In genomic region chr14:88354358-88354757, GRCh38 we compare ENCODE assay signal across 2 cellular contexts.
TF ChIP-seq lines count a peak whose summit lies in the region.

No MANE protein-coding gene starts in this region.

TF ChIP-seq in HepG2, 621 proteins besides CTCF, POLR2A, EP300 and RAD21:
- TF ChIP-seq HNF4G (IDR thresholded peaks at IDR 0.05; ENCODE audit: borderline replicate concordance, low read depth, low read length) (peak; percentile 13; the same call in 1 of the 2 replicates), HNF4G (CRISPR knock-in tag; IDR thresholded peaks at IDR 0.05; ENCODE audit: borderline replicate concordance, low read depth) (no peak), SRSF9 (IDR thresholded peaks at IDR 0.05; ENCODE audit: borderline replicate concordance, insufficient read depth, low read depth, low read length, poor library complexity, severe bottlenecking) (no peak), MTF1 (CRISPR knock-in tag; IDR thresholded peaks at IDR 0.05) (no peak), ONECUT2 (CRISPR knock-in tag; IDR thresholded peaks at IDR 0.05) (no peak), TOPORS (CRISPR knock-in tag; IDR thresholded peaks at IDR 0.05) (no peak), ZFP37 (CRISPR knock-in tag; IDR thresholded peaks at IDR 0.05; ENCODE audit: borderline replicate concordance) (no peak), TOE1 (CRISPR knock-in tag; IDR thresholded peaks at IDR 0.05) (no peak), POGZ (CRISPR knock-in tag; IDR thresholded peaks at IDR 0.05) (0 out of 2 replicates have a peak, but pooled peaks have one; percentile 20), ZNF343 (CRISPR knock-in tag; IDR thresholded peaks at IDR 0.05) (no peak), ZBTB34 (CRISPR knock-in tag; IDR thresholded peaks at IDR 0.05) (no peak), PAWR (CRISPR knock-in tag; IDR thresholded peaks at IDR 0.05; ENCODE audit: borderline replicate concordance) (no peak), ATF7-NPFF (CRISPR knock-in tag; IDR thresholded peaks at IDR 0.05; ENCODE audit: low read depth) (no peak), XBP1 (CRISPR knock-in tag; IDR thresholded peaks at IDR 0.05) (no peak), DPF2 (CRISPR knock-in tag; IDR thresholded peaks at IDR 0.05; ENCODE audit: borderline replicate concordance, low read depth) (no peak), HMG20A (CRISPR knock-in tag; IDR thresholded peaks at IDR 0.05; ENCODE audit: borderline replicate concordance) (no peak), ZSCAN5A (CRISPR knock-in tag; IDR thresholded peaks at IDR 0.05; ENCODE audit: borderline replicate concordance) (peak; percentile 91; the same call in 1 of the 2 replicates), ZNF335 (CRISPR knock-in tag; IDR thresholded peaks at IDR 0.05) (no peak), FOSL1 (CRISPR knock-in tag; IDR thresholded peaks at IDR 0.05; ENCODE audit: borderline replicate concordance) (no peak), FOXP1 (IDR thresholded peaks at IDR 0.05) (no peak), FOXP1 (CRISPR knock-in tag; IDR thresholded peaks at IDR 0.05) (no peak), HNF4A (CRISPR knock-in tag; IDR thresholded peaks at IDR 0.05) (peak; percentile 68), ZMYM4 (CRISPR knock-in tag; IDR thresholded peaks at IDR 0.05) (0 out of 2 replicates have a peak, but pooled peaks have one; percentile 55), ZBTB25 (CRISPR knock-in tag; IDR thresholded peaks at IDR 0.05) (no peak), BRD4 (CRISPR knock-in tag; IDR thresholded peaks at IDR 0.05) (no peak)
TF ChIP-seq in HepG2: peak in this region for 5.

TF ChIP-seq in liver, 16 proteins besides CTCF, POLR2A, EP300 and RAD21:
- TF ChIP-seq HNF4A (conservative IDR thresholded peaks at IDR 0.05) (peak; percentile 41 to 68), HNF4G (IDR thresholded peaks at IDR 0.05) (no peak), JUND (IDR thresholded peaks at IDR 0.05) (no peak), RXRA (IDR thresholded peaks at IDR 0.05) (no peak), TAF1 (conservative IDR thresholded peaks at IDR 0.05) (no peak), NR2F2 (IDR thresholded peaks at IDR 0.05) (no peak)
